ENCODE assay signal across 12 cellular contexts in genomic region chr20:50449789-50450492, GRCh38.
A peak's percentile ranks its signal among the peaks of the same experiment; 100 is the strongest.
DNase-seq lines count a peak whose midpoint lies in the region; ATAC-seq, FAIRE-seq and TF ChIP-seq lines count a peak whose summit lies in the region.
"Had no signal": no experiment of that assay in that cellular context is flagged by ENCODE, and none has a peak within 500 bp of the region (broad histone marks: within the 10 kb centered on the region; RNA-seq: fewer than 3 reads in every experiment).

No MANE protein-coding gene starts in this region.

- H3K27me3 ChIP-seq in MM.1S (replicated peaks; ENCODE audit: insufficient read depth, low read length) (peaks cover 28% of the 10 kb centered on the region), tibial artery (no peaks in the 10 kb centered on the region)

- H3K4me3 Mint-ChIP-seq in activated T-cell treated with anti-CD3 and anti-CD28 coated beads, Interleukin-2, amount 50 U/mL, for 72 hours = peak overlapping the region; percentile 44 to 64
- H3K4me3 Mint-ChIP-seq: T-helper 17 cell had no signal

- H3K9me3 ChIP-seq in MM.1S (replicated peaks; ENCODE audit: insufficient read depth, low read length) (no peaks in the 10 kb centered on the region), tibial artery (no peaks in the 10 kb centered on the region)

- H3K4me2 ChIP-seq in MM.1S (ENCODE audit: low read depth, low read length) = peak overlapping the region; percentile 48; the same call in 1 of the 2 replicates

- H3K4me3 ChIP-seq in MM.1S (ENCODE audit: low read length) = no peak overlapping the region
- H3K4me3 ChIP-seq in tibial artery = no peak overlapping the region

- no peak overlapping the region for H3K27ac Mint-ChIP-seq in activated T-cell treated with anti-CD3 and anti-CD28 coated beads, Interleukin-2, amount 50 U/mL, for 72 hours
- H3K27ac Mint-ChIP-seq: T-helper 17 cell had no signal

- FAIRE-seq in D721Med (lab: Jason Lieb, UNC) = no peak

- no peak for DNase-seq in activated T-cell treated with anti-CD3 and anti-CD28 coated beads, Interleukin-2, amount 50 U/mL, for 72 hours
- no peak for DNase-seq in activated T-cell treated with anti-CD3 and anti-CD28 coated beads, Interleukin-2, amount 50 U/mL, for 48 hours
- DNase-seq in MM.1S = peak; percentile 25
- no peak for DNase-seq in tibial artery
- no peak for DNase-seq in C1 segment of cervical spinal cord (lab: John Stamatoyannopoulos, UW)
- no peak for DNase-seq in D721Med (ENCODE audit: insufficient read length, low spot score)
- no peak for DNase-seq in retina
- DNase-seq: activated gamma-delta T cell; effector CD8-positive, alpha-beta T cell; immature natural killer cell; T-helper 17 cell had no signal

- H3K79me2 ChIP-seq in MM.1S (ENCODE audit: low read length) = no peaks in the 10 kb centered on the region

- intact Hi-C loops in tibial artery (cut with DNase I; ENCODE audit: low total_unique reads) = no loop called here

- ATAC-seq in activated T-cell treated with anti-CD3 and anti-CD28 coated beads, Interleukin-2, amount 50 U/mL, for 72 hours (replicated peaks in 1 of 2) = peak; percentile 56 to 74
- peak; percentile 62 for ATAC-seq in HG02798 (IDR thresholded peaks at IDR 0.05; ENCODE audit: poor library complexity, unreplicated experiment)
- ATAC-seq: T-helper 17 cell had no signal

- no peak overlapping the region for H2AFZ ChIP-seq in MM.1S (ENCODE audit: low read length)

- H3K9ac ChIP-seq in MM.1S (ENCODE audit: low read length) = no peak overlapping the region

- H3K27ac ChIP-seq in MM.1S (ENCODE audit: low read length) (no peak overlapping the region), tibial artery (peak overlapping the region; percentile 4 to 22)

- H3F3A ChIP-seq in MM.1S (ENCODE audit: insufficient read depth, low read length) = no peaks in the 10 kb centered on the region

- peaks cover 40% of the 10 kb centered on the region for H3K27me3 Mint-ChIP-seq in activated T-cell treated with anti-CD3 and anti-CD28 coated beads, Interleukin-2, amount 50 U/mL, for 72 hours (ENCODE audit: low read depth)

- no peak for TF ChIP-seq CTCF in MM.1S (IDR thresholded peaks at IDR 0.05; ENCODE audit: low read length)
- TF ChIP-seq CTCF in tibial artery (IDR thresholded peaks at IDR 0.05) = no peak
- no peak for TF ChIP-seq CTCF in D721Med (IDR thresholded peaks at IDR 0.05; ENCODE audit: insufficient read depth, missing control alignments)

- H4K20me1 ChIP-seq in MM.1S (ENCODE audit: insufficient read depth, low read length) = no peaks in the 10 kb centered on the region

- no peaks in the 10 kb centered on the region for H3K9me3 Mint-ChIP-seq in activated T-cell treated with anti-CD3 and anti-CD28 coated beads, Interleukin-2, amount 50 U/mL, for 72 hours

- H3K4me1 Mint-ChIP-seq in activated T-cell treated with anti-CD3 and anti-CD28 coated beads, Interleukin-2, amount 50 U/mL, for 72 hours (ENCODE audit: low read depth) = peaks cover 27% of the 10 kb centered on the region

- H3K36me3 Mint-ChIP-seq in activated T-cell treated with anti-CD3 and anti-CD28 coated beads, Interleukin-2, amount 50 U/mL, for 72 hours (ENCODE audit: insufficient read depth in 2 of 2) = no peaks in the 10 kb centered on the region

- H3K36me3 ChIP-seq in MM.1S (replicated peaks; ENCODE audit: insufficient read depth, low read length) (no peaks in the 10 kb centered on the region), tibial artery (no peaks in the 10 kb centered on the region)

- H3K9me2 ChIP-seq in MM.1S (replicated peaks; ENCODE audit: insufficient read depth, low read length) = no peaks in the 10 kb centered on the region

- H3K4me1 ChIP-seq in MM.1S (ENCODE audit: low read length) (peaks cover 17% of the 10 kb centered on the region), tibial artery (peaks cover 0 to 34% (median 18%) of the 10 kb centered on the region in 4 donors)
